32 cellular contexts compared by ENCODE assay signal in the genomic region with DNA sequence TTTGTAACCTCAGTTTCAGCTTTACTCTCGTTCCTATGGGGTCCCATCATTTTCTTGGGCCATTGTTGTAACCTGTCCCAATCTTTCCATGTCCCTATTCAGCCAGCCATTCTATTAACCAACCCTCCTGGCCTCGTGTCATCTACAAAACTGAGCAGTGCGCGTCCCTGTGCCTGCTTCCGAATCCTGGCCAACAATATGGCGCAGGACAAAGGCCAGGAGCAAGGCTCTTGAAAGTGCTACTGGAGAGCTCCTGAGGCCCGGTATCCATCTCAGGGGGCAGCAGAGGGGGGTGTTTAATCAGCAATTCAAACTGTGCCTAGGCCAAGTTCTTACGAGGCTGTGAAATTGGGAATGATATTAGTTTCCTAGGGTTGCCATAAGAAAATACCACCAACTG. TPM values are rescaled to one million over a fixed set of nuclear protein-coding genes. Genes with fewer than 3 reads are reported as not detected.
"Had no signal": no experiment of that assay in that cellular context is flagged by ENCODE, and none has a peak within 500 bp of the region (broad histone marks: within the 10 kb centered on the region; RNA-seq: fewer than 3 reads in every experiment).

No MANE protein-coding gene starts in this region.

- H3K4me1 ChIP-seq: left lung, lower lobe of right lung, parathyroid adenoma, psoas muscle, right atrium auricular region, tibial nerve, upper lobe of left lung, vagina had no signal

- H3K36me3 ChIP-seq: heart right ventricle, left lung, lower lobe of right lung, right atrium auricular region, right lobe of liver, tibial nerve, upper lobe of left lung, vagina had no signal

- H3K27me3 ChIP-seq: hepatocyte, left lung, right atrium auricular region, right lobe of liver, upper lobe of left lung, vagina had no signal

- H3K9ac ChIP-seq: parathyroid adenoma had no signal

- H3K9me3 ChIP-seq: heart right ventricle, left lung, lower lobe of right lung, psoas muscle, right atrium auricular region, right lobe of liver, tibial nerve, upper lobe of left lung, vagina had no signal

- H2AFZ ChIP-seq: hepatocyte, parathyroid adenoma had no signal

- DNase-seq: heart right ventricle; kidney glomerular epithelial cell; left colon; left lung; lower lobe of right lung; mammary epithelial cell; mesenchymal stem cell; naive B cell; natural killer cell; nucleus accumbens; psoas muscle; right lobe of liver; stimulated activated CD4-positive, alpha-beta T cell treated with anti-CD3 and anti-CD28 coated beads, Interleukin-1b, Interleukin-23, amount 100 ng/mL, for 48 hours; stimulated activated CD4-positive, alpha-beta T cell treated with anti-CD3 and anti-CD28 coated beads, Interleukin-2, amount 100 ng/mL, for 48 hours; stimulated activated CD4-positive, alpha-beta T cell treated with anti-CD3 and anti-CD28 coated beads, Interleukin-4, amount 100 ng/mL, for 4 hours; stimulated activated CD8-positive, alpha-beta memory T cell treated with anti-CD3 and anti-CD28 coated beads, Interleukin-4, amount 100 ng/mL, for 48 hours; stimulated activated naive CD4-positive, alpha-beta T cell treated with Interleukin-2 at 50 U/mL for 16 hours; stimulated activated naive CD8-positive, alpha-beta T cell treated with anti-CD3 and anti-CD28 coated beads, Interleukin-15, amount 100 ng/mL, for 72 hours; substantia nigra; upper lobe of left lung had no signal

- H3K4me1 Mint-ChIP-seq: mesothelial cell of epicardium; naive B cell; natural killer cell; stimulated activated memory B cell treated with anti-CD40 and anti-IgM and Interleukin-4, amounts not matched to agents 10 μg/mL and 1 μg/mL and 100 μg/mL, for 72 hours; stimulated activated naive CD8-positive, alpha-beta T cell treated with anti-CD3 and anti-CD28 coated beads, Interleukin-15, amount 100 ng/mL, for 72 hours had no signal

- ATAC-seq: heart right ventricle; left colon; left lung; lower lobe of right lung; natural killer cell; psoas muscle; right lobe of liver; stimulated activated memory B cell treated with anti-CD40 and anti-IgM and Interleukin-4, amounts not matched to agents 10 μg/mL and 1 μg/mL and 100 μg/mL, for 72 hours; stimulated activated naive CD8-positive, alpha-beta T cell treated with anti-CD3 and anti-CD28 coated beads, Interleukin-15, amount 100 ng/mL, for 72 hours had no signal

- H3K27me3 Mint-ChIP-seq: stimulated activated memory B cell treated with anti-CD40 and anti-IgM and Interleukin-4, amounts not matched to agents 10 μg/mL and 1 μg/mL and 100 μg/mL, for 72 hours; stimulated activated naive CD8-positive, alpha-beta T cell treated with anti-CD3 and anti-CD28 coated beads, Interleukin-15, amount 100 ng/mL, for 72 hours had no signal

- H3K36me3 Mint-ChIP-seq: mesothelial cell of epicardium; naive B cell; natural killer cell; stimulated activated memory B cell treated with anti-CD40 and anti-IgM and Interleukin-4, amounts not matched to agents 10 μg/mL and 1 μg/mL and 100 μg/mL, for 72 hours had no signal

- H3K27ac ChIP-seq: heart right ventricle, hepatocyte, left lung, lower lobe of right lung, parathyroid adenoma, psoas muscle, right atrium auricular region, right lobe of liver, tibial nerve, upper lobe of left lung, vagina had no signal

- H3K4me3 Mint-ChIP-seq: mesothelial cell of epicardium; naive B cell; natural killer cell; stimulated activated memory B cell treated with anti-CD40 and anti-IgM and Interleukin-4, amounts not matched to agents 10 μg/mL and 1 μg/mL and 100 μg/mL, for 72 hours; stimulated activated naive CD8-positive, alpha-beta T cell treated with anti-CD3 and anti-CD28 coated beads, Interleukin-15, amount 100 ng/mL, for 72 hours had no signal

- FAIRE-seq: keratinocyte had no signal

- H3K4me2 ChIP-seq: hepatocyte, smooth muscle cell had no signal

- H3K9me3 Mint-ChIP-seq: natural killer cell; stimulated activated memory B cell treated with anti-CD40 and anti-IgM and Interleukin-4, amounts not matched to agents 10 μg/mL and 1 μg/mL and 100 μg/mL, for 72 hours; stimulated activated naive CD8-positive, alpha-beta T cell treated with anti-CD3 and anti-CD28 coated beads, Interleukin-15, amount 100 ng/mL, for 72 hours had no signal

- H3K4me3 ChIP-seq: heart right ventricle, hepatocyte, left lung, lower lobe of right lung, psoas muscle, right atrium auricular region, right lobe of liver, smooth muscle cell, tibial nerve, upper lobe of left lung, vagina had no signal

- H3K27ac Mint-ChIP-seq: mesothelial cell of epicardium; natural killer cell; stimulated activated memory B cell treated with anti-CD40 and anti-IgM and Interleukin-4, amounts not matched to agents 10 μg/mL and 1 μg/mL and 100 μg/mL, for 72 hours; stimulated activated naive CD8-positive, alpha-beta T cell treated with anti-CD3 and anti-CD28 coated beads, Interleukin-15, amount 100 ng/mL, for 72 hours had no signal

- H3K79me2 ChIP-seq: hepatocyte, parathyroid adenoma had no signal

RNA-seq across cellular contexts. Expression of a gene that starts 41.2 kb away (rescaled TPM):
- total RNA-seq: mononuclear cell, vagina had no signal

RNA-seq across cellular contexts. Expression of a gene that starts 42.8 kb away (rescaled TPM):
- total RNA-seq: mammary epithelial cell, osteoblast had no signal
- polyA plus RNA-seq: keratinocyte, mammary epithelial cell, neural cell had no signal
